34 cellular contexts compared by ENCODE assay signal in genomic region chr1:7333576-7333975, GRCh38.
DNase-seq lines count a peak whose midpoint lies in the region; FAIRE-seq and TF ChIP-seq lines count a peak whose summit lies in the region.
"Had no signal": no experiment of that assay in that cellular context is flagged by ENCODE, and none has a peak within 500 bp of the region (broad histone marks: within the 10 kb centered on the region; RNA-seq: fewer than 3 reads in every experiment).

No MANE protein-coding gene starts in this region.

- H3K9me3 ChIP-seq in A673 (ENCODE audit: low read depth, low read length, poor library complexity, severe bottlenecking) (no peaks in the 10 kb centered on the region), endodermal cell (ENCODE audit: control insufficient read depth, low read length) (no peaks in the 10 kb centered on the region), small intestine (ENCODE audit: control insufficient read depth, low read depth) (no peaks in the 10 kb centered on the region), ovary (no peaks in the 10 kb centered on the region)
- H3K9me3 ChIP-seq: MG63, Peyer's patch, stomach, vagina had no signal

- no TSS peak for BruUV-seq in A673 (replicated peaks; lab: Mats Ljungman, UMichigan)

- H3K4me1 Mint-ChIP-seq in endodermal cell (no peaks in the 10 kb centered on the region), nephron (peaks cover 57% of the 10 kb centered on the region), type B pancreatic cell (ENCODE audit: unreplicated experiment) (peaks cover 25% of the 10 kb centered on the region)
- H3K4me1 Mint-ChIP-seq: activated naive CD4-positive, alpha-beta T cell treated with anti-CD3 and anti-CD28 coated beads, Interleukin-2, amount 50 U/mL, for 24 hours; T-cell had no signal

- H3K4me1 ChIP-seq in A673 (ENCODE audit: insufficient read depth, low read length, poor library complexity, severe bottlenecking) (peaks cover 20% of the 10 kb centered on the region), endodermal cell (ENCODE audit: control insufficient read depth, insufficient read depth, low read length) (no peaks in the 10 kb centered on the region), small intestine (ENCODE audit: control insufficient read depth in 2 of 2, insufficient read depth in 1 of 2, low read depth in 1 of 2, low read length in 1 of 2) (no peaks in the 10 kb centered on the region), ovary (ENCODE audit: insufficient read depth) (peaks cover 2% of the 10 kb centered on the region)
- H3K4me1 ChIP-seq: Peyer's patch, vagina had no signal

- no peak overlapping the region for H3K27ac Mint-ChIP-seq in endodermal cell
- H3K27ac Mint-ChIP-seq in nephron = peak overlapping the region; percentile 71 to 82 (median 77)
- H3K27ac Mint-ChIP-seq in type B pancreatic cell = no peak overlapping the region
- H3K27ac Mint-ChIP-seq: activated naive CD4-positive, alpha-beta T cell treated with anti-CD3 and anti-CD28 coated beads, Interleukin-2, amount 50 U/mL, for 24 hours; activated T-helper 2 cell treated with anti-CD3 and anti-CD28 coated beads, Interferon-gamma antibody, Interleukin-2, Interleukin-4, amounts not matched to agents 10 μg/mL and 5 μg/mL and 100 μg/mL, durations not matched to agents 14 hours and 24 hours and 36 hours; T-cell had no signal

- H3K36me3 ChIP-seq in A673 (ENCODE audit: insufficient read depth, low read length, poor library complexity, severe bottlenecking) (no peaks in the 10 kb centered on the region), endodermal cell (ENCODE audit: control insufficient read depth, insufficient read depth, low read length) (no peaks in the 10 kb centered on the region), small intestine (ENCODE audit: control insufficient read depth in 2 of 2, insufficient read depth in 2 of 2, low read length in 2 of 2) (no peaks in the 10 kb centered on the region), ovary (no peaks in the 10 kb centered on the region)
- H3K36me3 ChIP-seq: brain microvascular endothelial cell, MG63, neural progenitor cell, Peyer's patch, stomach, vagina had no signal

- no peaks in the 10 kb centered on the region for H3K9me3 Mint-ChIP-seq in endodermal cell
- H3K9me3 Mint-ChIP-seq in nephron = peaks cover 8% of the 10 kb centered on the region
- no peaks in the 10 kb centered on the region for H3K9me3 Mint-ChIP-seq in type B pancreatic cell
- H3K9me3 Mint-ChIP-seq: activated T-helper 2 cell treated with anti-CD3 and anti-CD28 coated beads, Interferon-gamma antibody, Interleukin-2, Interleukin-4, amounts not matched to agents 10 μg/mL and 5 μg/mL and 100 μg/mL, durations not matched to agents 14 hours and 24 hours and 36 hours had no signal

- FAIRE-seq in small intestine (lab: Jason Lieb, UNC) = no peak
- FAIRE-seq: endothelial cell of umbilical vein, HTR-8/SVneo had no signal

- DNase-seq in A673 (ENCODE audit: low spot score) (no peak), NCI-H526 treated with DMSO at 0.1 percent for 48 hours (lab: John Stamatoyannopoulos, UW) (peak; percentile 59), endodermal cell (peak; percentile 28), type B pancreatic cell (ENCODE audit: extremely low spot score, unreplicated experiment) (no peak), small intestine (no peak), ovary (no peak), CD1c-positive myeloid dendritic cell (ENCODE audit: extremely low spot score) (no peak)
- DNase-seq: activated CD4-positive, alpha-beta T cell treated with anti-CD3 and anti-CD28 coated beads for 48 hours; amniotic stem cell; brain microvascular endothelial cell; cerebellar nuclear complex; dorsolateral prefrontal cortex; GF-D8; GOT3; hippocampal formation; KG1; MG63; NCI-H1105; NCI-H2029 treated with DMSO at 0.1 percent for 48 hours; NCI-H748 treated with DMSO at 0.1 percent for 48 hours; Peyer's patch; posterior cingulate gyrus; right cardiac atrium; stimulated activated CD4-positive, alpha-beta T cell treated with anti-CD3 and anti-CD28 coated beads, Interleukin-12 subunit alpha, Interleukin-12 subunit beta, amount 100 ng/mL, for 4 hours; stimulated activated CD4-positive, alpha-beta T cell treated with anti-CD3 and anti-CD28 coated beads, Interleukin-2, amount 100 ng/mL, for 48 hours; stomach; T-cell had no signal

- no peak for TF ChIP-seq EP300 in ovary (IDR thresholded peaks at IDR 0.05)

- no peak overlapping the region for H3K4me3 ChIP-seq in A673 (ENCODE audit: low read depth, low read length, poor library complexity, severe bottlenecking)
- no peak overlapping the region for H3K4me3 ChIP-seq in endodermal cell (ENCODE audit: low read length)
- no peak overlapping the region for H3K4me3 ChIP-seq in small intestine (ENCODE audit: low read depth in 1 of 2, low read length in 2 of 2)
- no peak overlapping the region for H3K4me3 ChIP-seq in ovary
- H3K4me3 ChIP-seq: dorsolateral prefrontal cortex, MG63, neural progenitor cell, Peyer's patch, stomach, vagina had no signal

- H3K27me3 ChIP-seq in A673 (replicated peaks; ENCODE audit: insufficient read depth, low read depth, low read length, poor library complexity) (peaks cover 3% of the 10 kb centered on the region), endodermal cell (ENCODE audit: control insufficient read depth, insufficient read depth, low read length, poor library complexity, severe bottlenecking) (no peaks in the 10 kb centered on the region), small intestine (ENCODE audit: control insufficient read depth in 2 of 2, insufficient read depth in 2 of 2, low read length in 2 of 2) (no peaks in the 10 kb centered on the region), ovary (no peaks in the 10 kb centered on the region)
- H3K27me3 ChIP-seq: brain microvascular endothelial cell, dorsolateral prefrontal cortex, MG63, neural progenitor cell, Peyer's patch, vagina had no signal

- no peak for TF ChIP-seq POLR2A in ovary (IDR thresholded peaks at IDR 0.05)

- intact Hi-C loops in A673 (cut with micrococcal nuclease; ENCODE audit: unreplicated experiment) (no loop called here), ovary (cut with DNase I) (no loop called here)

- H3K27ac ChIP-seq in A673 (ENCODE audit: low read depth, low read length, poor library complexity, severe bottlenecking) (peak overlapping the region; percentile 76), endodermal cell (ENCODE audit: low read depth, low read length) (no peak overlapping the region), small intestine (ENCODE audit: low read depth in 1 of 2, low read length in 1 of 2) (no peak overlapping the region), ovary (no peak overlapping the region)
- H3K27ac ChIP-seq: brain microvascular endothelial cell, neural progenitor cell, stomach, vagina had no signal

- CTCF ChIA-PET in A673 (lab: Charles Lee) = no interaction called here

- no peaks in the 10 kb centered on the region for H3K36me3 Mint-ChIP-seq in endodermal cell (ENCODE audit: low read depth)
- no peaks in the 10 kb centered on the region for H3K36me3 Mint-ChIP-seq in nephron (ENCODE audit: low read depth)
- H3K36me3 Mint-ChIP-seq in type B pancreatic cell = no peaks in the 10 kb centered on the region
- H3K36me3 Mint-ChIP-seq: activated naive CD4-positive, alpha-beta T cell treated with anti-CD3 and anti-CD28 coated beads, Interleukin-2, amount 50 U/mL, for 24 hours; neural progenitor cell; T-cell had no signal

- POLR2A ChIA-PET in A673 (lab: Charles Lee; ENCODE audit: low non-redundant PET) = no interaction called here

- H3K27me3 Mint-ChIP-seq in endodermal cell (ENCODE audit: insufficient read depth) = no peaks in the 10 kb centered on the region
- peaks cover 6% of the 10 kb centered on the region for H3K27me3 Mint-ChIP-seq in nephron (ENCODE audit: low read depth)
- H3K27me3 Mint-ChIP-seq in type B pancreatic cell = peaks cover 8% of the 10 kb centered on the region

- H3K4me3 Mint-ChIP-seq in endodermal cell (no peak overlapping the region), nephron (no peak overlapping the region), type B pancreatic cell (no peak overlapping the region)
- H3K4me3 Mint-ChIP-seq: activated naive CD4-positive, alpha-beta T cell treated with anti-CD3 and anti-CD28 coated beads, Interleukin-2, amount 50 U/mL, for 24 hours; neural progenitor cell; T-cell had no signal

- WGBS in endodermal cell (ENCODE audit: insufficient coverage in 1 of 2, insufficient read length in 1 of 2), 2 experiments = 80 to 84% methylated on average over 1 to 7 of the region's 7 CpGs
- 56 to 78% (median 67%) methylated on average over 7 of the region's 7 CpGs for WGBS in small intestine, 3 donors
- 7 to 38% (median 13%) methylated on average over 7 of the region's 7 CpGs for WGBS in ovary, 3 donors

- no peak for TF ChIP-seq CTCF in A673 (conservative IDR thresholded peaks at IDR 0.05; ENCODE audit: low read depth, low read length)
- TF ChIP-seq CTCF in endodermal cell (conservative IDR thresholded peaks at IDR 0.05) = no peak
- no peak for TF ChIP-seq CTCF in nephron (IDR thresholded peaks at IDR 0.05; ENCODE audit: unreplicated experiment in 3 of 3)
- TF ChIP-seq CTCF in type B pancreatic cell (conservative IDR thresholded peaks at IDR 0.05) = no peak
- no peak for TF ChIP-seq CTCF in ovary (IDR thresholded peaks at IDR 0.05)

- no peak overlapping the region for H3K9ac ChIP-seq in endodermal cell (ENCODE audit: extremely low read depth, low read length, poor library complexity, severe bottlenecking)
- H3K9ac ChIP-seq: neural progenitor cell had no signal

Comparison
In these comparisons a context has a peak if more than half of its experiments do, and no peak if none do; other contexts are left out.
1. DNase-seq: peak in NCI-H526 treated with DMSO at 0.1 percent for 48 hours (single experiment) and endodermal cell (single experiment); none in A673 (single experiment), type B pancreatic cell (single experiment), small intestine (single experiment), ovary (0 of 5) and CD1c-positive myeloid dendritic cell (single experiment).
2. H3K27ac Mint-ChIP-seq: peak in nephron (3 of 3); none in endodermal cell (single experiment) and type B pancreatic cell (single experiment).